9 cellular contexts compared by ENCODE assay signal in the genomic region with DNA sequence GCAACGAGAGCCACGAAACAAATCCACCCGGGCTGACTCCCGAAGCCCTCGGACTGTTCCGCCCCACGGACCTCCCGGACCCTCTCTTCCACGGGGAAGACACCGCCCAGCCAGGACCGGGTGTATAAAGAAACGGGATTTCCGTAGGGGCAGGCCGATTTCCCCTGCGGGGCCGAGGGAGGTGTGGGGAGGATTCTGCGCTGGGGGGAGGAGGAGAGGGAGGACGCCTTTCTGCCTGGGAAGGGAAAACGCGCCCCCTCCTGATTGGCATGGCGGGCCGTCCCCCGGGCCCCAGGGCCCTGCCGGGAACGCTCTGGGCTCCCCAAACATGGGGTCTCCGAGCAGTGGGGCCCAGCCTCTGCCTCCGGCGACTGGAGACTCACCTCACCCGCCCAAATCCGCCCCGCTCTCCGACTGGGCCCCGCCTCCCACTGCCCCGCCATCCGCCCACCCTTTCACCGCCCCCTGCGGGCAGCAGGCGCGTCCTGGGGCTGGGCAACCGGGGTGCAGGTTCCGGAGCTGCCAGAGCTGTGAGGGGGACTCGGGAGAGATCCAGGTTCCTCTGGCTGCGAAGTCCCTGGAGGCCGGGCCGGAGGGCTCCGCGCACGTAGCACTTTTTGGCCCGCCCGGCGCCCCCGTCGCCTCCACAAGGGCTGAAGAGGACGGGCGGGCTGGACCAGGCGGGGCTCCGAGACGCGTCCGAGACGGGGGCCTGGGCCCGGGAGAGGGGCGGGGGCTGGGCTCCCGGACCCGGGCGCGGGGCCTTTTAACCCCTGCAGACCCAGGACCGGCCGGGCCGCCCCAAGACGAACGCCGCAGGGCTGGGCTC. TPM values are rescaled to one million over a fixed set of nuclear protein-coding genes. Genes with fewer than 3 reads are reported as not detected.
DNase-seq lines count a peak whose midpoint lies in the region; ATAC-seq, FAIRE-seq and TF ChIP-seq lines count a peak whose summit lies in the region.
"Had no signal": no experiment of that assay in that cellular context is flagged by ENCODE, and none has a peak within 500 bp of the region (broad histone marks: within the 10 kb centered on the region; RNA-seq: fewer than 3 reads in every experiment).

No MANE protein-coding gene starts in this region.

- H3F3A ChIP-seq in SU-DHL-6 (ENCODE audit: insufficient read depth): no peaks in the 10 kb centered on the region
- no peaks in the 10 kb centered on the region for H3F3A ChIP-seq in smooth muscle cell (ENCODE audit: low read depth)

- FAIRE-seq in GM19239 (lab: Jason Lieb, UNC): no peak

- no peaks in the 10 kb centered on the region for H3K9me2 ChIP-seq in SU-DHL-6 (replicated peaks; ENCODE audit: insufficient read depth, low read length)

- peaks cover 13% of the 10 kb centered on the region for H3K36me3 ChIP-seq in BJ (ENCODE audit: control insufficient read depth, insufficient read depth, low read length)
- H3K36me3 ChIP-seq in SU-DHL-6 (ENCODE audit: low read length): peaks cover 3% of the 10 kb centered on the region; the same call in 1 of the 2 replicates
- no peaks in the 10 kb centered on the region for H3K36me3 ChIP-seq in smooth muscle cell (ENCODE audit: low read depth)

- TF ChIP-seq CTCF in BJ (IDR thresholded peaks at IDR 0.05; ENCODE audit: insufficient read depth, low read depth, low read length) (peak; percentile 54), SU-DHL-6 (IDR thresholded peaks at IDR 0.05; ENCODE audit: insufficient read depth, low read length, poor library complexity, severe bottlenecking) (peak; percentile 22), smooth muscle cell (IDR thresholded peaks at IDR 0.05; ENCODE audit: borderline replicate concordance, insufficient read depth, poor library complexity, severe bottlenecking) (no peak)

- CTCF ChIA-PET in BJ (lab: Yijun Ruan, JAX): interaction anchor here (0.9 to 1.5 kb wide), 5 partner anchors 9 to 162 kb away, joined by 4 to 13 read pairs (median 4); no protein-coding TSS in a partner anchor

- no peak for DNase-seq in BJ (ENCODE audit: low read depth)
- peak; percentile 65 for DNase-seq in GM19239 (ENCODE audit: insufficient read length, low spot score)
- DNase-seq in astrocyte of the hippocampus (ENCODE audit: low read depth, low spot score): peak; percentile 79
- DNase-seq in smooth muscle cell (lab: John Stamatoyannopoulos, UW; ENCODE audit: unreplicated experiment): peak; percentile 82
- no peak for DNase-seq in CD1c-positive myeloid dendritic cell (ENCODE audit: extremely low spot score)

- H3K4me3 ChIP-seq in BJ (ENCODE audit: low read depth, low read length): peak overlapping the region; percentile 93
- H3K4me3 ChIP-seq in SU-DHL-6 (ENCODE audit: insufficient read depth, low read length, poor library complexity, severe bottlenecking): peak overlapping the region; percentile 79
- H3K4me3 ChIP-seq in iPS-18c (ENCODE audit: insufficient read depth, low read depth, low read length): peak overlapping the region; percentile 87
- H3K4me3 ChIP-seq in smooth muscle cell: peak overlapping the region; percentile 96

- no peak overlapping the region for H3K27ac ChIP-seq in SU-DHL-6 (ENCODE audit: low read depth, low read length)
- peak overlapping the region; percentile 83 for H3K27ac ChIP-seq in smooth muscle cell (ENCODE audit: low read depth)

- peaks cover 17% of the 10 kb centered on the region for H3K4me1 ChIP-seq in smooth muscle cell (ENCODE audit: low read depth)

- no peaks in the 10 kb centered on the region for H3K9me3 ChIP-seq in SU-DHL-6 (ENCODE audit: insufficient read depth, low read length)
- H3K9me3 ChIP-seq in iPS-18c (ENCODE audit: control insufficient read depth, insufficient read depth, low read length): no peaks in the 10 kb centered on the region
- no peaks in the 10 kb centered on the region for H3K9me3 ChIP-seq in smooth muscle cell (replicated peaks; ENCODE audit: low read depth)

- H3K4me2 ChIP-seq in SU-DHL-6 (ENCODE audit: low read depth, low read length, poor library complexity, severe bottlenecking) (peak overlapping the region; percentile 72), smooth muscle cell (peak overlapping the region; percentile 99)

- no peaks in the 10 kb centered on the region for H4K20me1 ChIP-seq in SU-DHL-6 (ENCODE audit: low read depth, low read length)
- H4K20me1 ChIP-seq in smooth muscle cell (ENCODE audit: low read depth): peaks cover 38% of the 10 kb centered on the region

- H3K79me2 ChIP-seq in SU-DHL-6 (ENCODE audit: insufficient read depth, low read length): no peaks in the 10 kb centered on the region
- H3K79me2 ChIP-seq in smooth muscle cell (ENCODE audit: low read depth): peaks cover 11% of the 10 kb centered on the region

- H3K9ac ChIP-seq in SU-DHL-6 (ENCODE audit: low read length): peak overlapping the region; percentile 67
- H3K9ac ChIP-seq in smooth muscle cell (ENCODE audit: low read depth): peak overlapping the region; percentile 86

- POLR2A ChIA-PET in BJ (lab: Charles Lee): interaction anchor here (0.6 kb wide), 2 partner anchors 107 to 299 kb away, joined by 5 to 14 read pairs; partner anchors contain the start of gene GMEB2

- H3K27me3 ChIP-seq in BJ (ENCODE audit: control insufficient read depth, insufficient read depth, low read length): no peaks in the 10 kb centered on the region
- H3K27me3 ChIP-seq in SU-DHL-6 (ENCODE audit: low read length): no peaks in the 10 kb centered on the region
- H3K27me3 ChIP-seq in smooth muscle cell (ENCODE audit: low read depth): no peaks in the 10 kb centered on the region

- H2AFZ ChIP-seq in SU-DHL-6 (ENCODE audit: low read depth, low read length, severe bottlenecking) (peak overlapping the region; percentile 99), smooth muscle cell (ENCODE audit: low read depth) (peak overlapping the region; percentile 98)

- WGBS in smooth muscle cell (ENCODE audit: low lambda C conversion rate): 8% methylated on average over 27 of the region's 73 CpGs

- ATAC-seq in HG03432 (IDR thresholded peaks at IDR 0.05; ENCODE audit: unreplicated experiment): peak; percentile 53

RNA-seq across cellular contexts. Expression of gene PPDPF, which starts 0.6 kb away (rescaled TPM):
- polyA plus RNA-seq in BJ (2011; rRNA removed): 16.5 and 26.9 TPM in 2 replicates
- 21.1 and 55.6 TPM in 2 replicates for polyA minus RNA-seq in BJ (2011; rRNA and poly(A)+ RNA removed)
- 97.7 and 118 TPM in 2 replicates for total RNA-seq in smooth muscle cell
- 365 and 418 TPM in 2 replicates for polyA plus RNA-seq in smooth muscle cell

RNA-seq across cellular contexts. Expression of gene PTK6, which starts 17.2 kb away (rescaled TPM):
- polyA plus RNA-seq in BJ (2011; rRNA removed): 0.05 and 0.07 TPM in 2 replicates
- not detected in 2 replicates for polyA minus RNA-seq in BJ (2011; rRNA and poly(A)+ RNA removed)
- total RNA-seq in smooth muscle cell: 0.09 TPM in 1 of 2 replicates, not detected in the other
- 0.05 and 0.15 TPM in 2 replicates for polyA plus RNA-seq in smooth muscle cell

RNA-seq across cellular contexts. Expression of gene EEF1A2, which starts 21.1 kb away (rescaled TPM):
- polyA plus RNA-seq in BJ (2011; rRNA removed) (8.3 and 9.4 TPM in 2 replicates), smooth muscle cell (2.1 and 7.7 TPM in 2 replicates)
- 6.7 and 12.0 TPM in 2 replicates for polyA minus RNA-seq in BJ (2011; rRNA and poly(A)+ RNA removed)
- total RNA-seq in smooth muscle cell: 1.8 and 5.1 TPM in 2 replicates

RNA-seq across cellular contexts. Expression of gene SRMS, which starts 27.6 kb away (rescaled TPM):
- polyA plus RNA-seq in BJ (2011; rRNA removed): not detected in 2 replicates
- not detected in 2 replicates for polyA minus RNA-seq in BJ (2011; rRNA and poly(A)+ RNA removed)
- total RNA-seq in smooth muscle cell: not detected in 2 replicates
- 0.19 TPM in 1 of 2 replicates, not detected in the other for polyA plus RNA-seq in smooth muscle cell
- total RNA-seq: NCI-H460 had no signal

RNA-seq across cellular contexts. Expression of gene FNDC11, which starts 34.0 kb away (rescaled TPM):
- polyA plus RNA-seq in BJ (2011; rRNA removed): 0.26 and 0.76 TPM in 2 replicates
- polyA minus RNA-seq in BJ (2011; rRNA and poly(A)+ RNA removed): 0.15 and 0.19 TPM in 2 replicates
- total RNA-seq in smooth muscle cell: 0.72 and 2.5 TPM in 2 replicates
- 2.2 and 3.6 TPM in 2 replicates for polyA plus RNA-seq in smooth muscle cell

Comparison
In these comparisons a context has a peak if more than half of its experiments do, and no peak if none do; other contexts are left out.
1. DNase-seq: peak in GM19239 (single experiment), astrocyte of the hippocampus (single experiment) and smooth muscle cell (single experiment); none in BJ (single experiment) and CD1c-positive myeloid dendritic cell (single experiment).
2. RNA of gene PPDPF, which starts 0.6 kb away (polyA plus RNA-seq): 365 to 418 TPM in smooth muscle cell; 16.5 to 26.9 TPM in BJ; every median in the first group is over 10 times any median in the second.
3. Peak in every context shown above with its lines, with median percentiles within 50 percentile points of each other: H3K4me3 ChIP-seq.